8 cellular contexts compared by ENCODE assay signal in the genomic region with DNA sequence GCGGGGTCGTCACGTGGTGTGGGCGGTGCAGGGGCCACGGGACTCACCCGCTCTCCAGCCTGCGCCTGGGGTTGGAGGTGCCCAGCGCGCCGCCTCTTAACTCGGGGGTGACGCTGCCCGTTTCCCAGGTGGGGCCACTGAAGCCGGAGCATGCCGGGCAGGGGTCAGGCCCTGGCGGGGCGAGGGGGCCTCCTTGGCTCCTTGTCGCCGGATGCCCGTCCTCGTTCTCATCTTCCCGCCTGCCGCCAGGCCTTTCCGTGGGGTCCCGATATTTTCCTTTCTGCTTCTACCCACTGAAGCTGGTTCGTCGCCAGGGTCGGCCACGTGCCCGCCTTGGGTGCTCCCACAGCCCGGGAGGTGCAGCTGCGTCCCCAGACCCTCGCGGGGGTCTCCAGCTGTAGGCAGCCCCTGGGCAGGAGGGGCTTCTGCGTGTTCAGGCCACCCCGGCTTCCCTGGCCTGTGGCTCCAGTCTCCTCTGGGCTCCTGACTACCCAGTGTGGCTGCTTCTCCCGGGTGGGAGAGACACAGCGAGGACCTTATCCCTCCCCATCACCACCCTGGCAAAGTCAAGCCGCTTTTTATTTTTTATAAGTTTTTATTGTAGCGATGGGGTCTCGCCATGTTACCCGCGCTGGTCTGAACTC. TPM values are rescaled to one million over a fixed set of nuclear protein-coding genes. Genes with fewer than 3 reads are reported as not detected.
A peak's percentile ranks its signal among the peaks of the same experiment; 100 is the strongest.
DNase-seq lines count a peak whose midpoint lies in the region; ATAC-seq and TF ChIP-seq lines count a peak whose summit lies in the region.

No MANE protein-coding gene starts in this region.

- peaks cover 45 to 91% (median 77%) of the 10 kb centered on the region in 11 experiments for H4K20me1 ChIP-seq in BLaER1 treated with 17β-estradiol and CSF1 and Interleukin-3, amounts not matched to agents 10 nM and 100 nM
- no peaks in the 10 kb centered on the region for H4K20me1 ChIP-seq in MM.1S (ENCODE audit: insufficient read depth, low read length)

- 18 to 19% methylated on average over 43 of the region's 43 CpGs for WGBS in ectodermal cell, 2 experiments

- peak overlapping the region; percentile 9; the same call in 1 of the 2 replicates for H2AFZ ChIP-seq in MM.1S (ENCODE audit: low read length)

- H3K36me3 ChIP-seq in BLaER1 treated with 17β-estradiol and CSF1 and Interleukin-3, amounts not matched to agents 10 nM and 100 nM: peaks cover 50 to 82% (median 63%) of the 10 kb centered on the region in 11 experiments
- H3K36me3 ChIP-seq in MM.1S (replicated peaks; ENCODE audit: insufficient read depth, low read length) (peaks cover 33% of the 10 kb centered on the region), ectodermal cell (ENCODE audit: control insufficient read depth, insufficient read depth, low read length) (peaks cover 35% of the 10 kb centered on the region)

- TF ChIP-seq CTCF in MM.1S (IDR thresholded peaks at IDR 0.05; ENCODE audit: low read length) (no peak), nephron progenitor cell (IDR thresholded peaks at IDR 0.05) (no peak)

- H3K9me3 Mint-ChIP-seq in nephron progenitor cell: no peaks in the 10 kb centered on the region

- H3F3A ChIP-seq in MM.1S (ENCODE audit: insufficient read depth, low read length): peaks cover 52% of the 10 kb centered on the region

- peak overlapping the region; percentile 99 for H3K27ac Mint-ChIP-seq in nephron progenitor cell

- H3K9me2 ChIP-seq in MM.1S (replicated peaks; ENCODE audit: insufficient read depth, low read length): no peaks in the 10 kb centered on the region

- H3K9ac ChIP-seq in BLaER1 treated with 17β-estradiol and CSF1 and Interleukin-3, amounts not matched to agents 10 nM and 100 nM: peak overlapping the region; percentile 89 to 100 (median 99)
- peak overlapping the region; percentile 97 for H3K9ac ChIP-seq in MM.1S (ENCODE audit: low read length)

- peaks cover 65% of the 10 kb centered on the region for H3K79me2 ChIP-seq in MM.1S (ENCODE audit: low read length)

- H3K4me2 ChIP-seq in BLaER1 treated with 17β-estradiol and CSF1 and Interleukin-3, amounts not matched to agents 10 nM and 100 nM: peak overlapping the region; percentile 93 to 100 (median 99)
- H3K4me2 ChIP-seq in MM.1S (ENCODE audit: low read depth, low read length): peak overlapping the region; percentile 94

- ATAC-seq in GM18909 (IDR thresholded peaks at IDR 0.05; ENCODE audit: poor library complexity, unreplicated experiment): no peak
- no peak for ATAC-seq in GM18907 (IDR thresholded peaks at IDR 0.05; ENCODE audit: unreplicated experiment)

- H3K27me3 ChIP-seq in BLaER1 treated with 17β-estradiol and CSF1 and Interleukin-3, amounts not matched to agents 10 nM and 100 nM: no peaks in the 10 kb centered on the region; a peak in 1 of 22 replicates
- no peaks in the 10 kb centered on the region for H3K27me3 ChIP-seq in MM.1S (replicated peaks; ENCODE audit: insufficient read depth, low read length)
- no peaks in the 10 kb centered on the region for H3K27me3 ChIP-seq in ectodermal cell (ENCODE audit: control insufficient read depth, insufficient read depth, low read length, poor library complexity, severe bottlenecking)

- DNase-seq in MM.1S (no peak), nephron progenitor cell (no peak), retina (no peak), DMS79 (lab: John Stamatoyannopoulos, UW) (no peak)

- peaks cover 52% of the 10 kb centered on the region for H3K4me1 Mint-ChIP-seq in nephron progenitor cell

- peak overlapping the region; percentile 85 for H3K4me3 Mint-ChIP-seq in nephron progenitor cell

- H3K36me3 Mint-ChIP-seq in nephron progenitor cell (ENCODE audit: low read depth): peaks cover 26% of the 10 kb centered on the region

- peak overlapping the region; percentile 92 to 99 (median 97) for H3K27ac ChIP-seq in BLaER1 treated with 17β-estradiol and CSF1 and Interleukin-3, amounts not matched to agents 10 nM and 100 nM
- H3K27ac ChIP-seq in MM.1S (ENCODE audit: low read length): peak overlapping the region; percentile 97
- peak overlapping the region; percentile 47 for H3K27ac ChIP-seq in ectodermal cell (ENCODE audit: insufficient read depth, low read depth, low read length, poor library complexity, severe bottlenecking)

- peaks cover 43 to 69% (median 57%) of the 10 kb centered on the region in 10 experiments for H3K4me1 ChIP-seq in BLaER1 treated with 17β-estradiol and CSF1 and Interleukin-3, amounts not matched to agents 10 nM and 100 nM
- H3K4me1 ChIP-seq in MM.1S (ENCODE audit: low read length) (peaks cover 16% of the 10 kb centered on the region), ectodermal cell (ENCODE audit: control insufficient read depth, insufficient read depth, low read length) (peaks cover 20% of the 10 kb centered on the region)

- H3K4me3 ChIP-seq in BLaER1 treated with 17β-estradiol and CSF1 and Interleukin-3, amounts not matched to agents 10 nM and 100 nM: peak overlapping the region; percentile 58 to 79 (median 73)
- H3K4me3 ChIP-seq in MM.1S (ENCODE audit: low read length) (peak overlapping the region; percentile 92), ectodermal cell (ENCODE audit: insufficient read depth, low read depth, low read length) (peak overlapping the region; percentile 47)

- peaks cover 3% of the 10 kb centered on the region for H3K27me3 Mint-ChIP-seq in nephron progenitor cell (ENCODE audit: low read depth, poor library complexity)

- no peaks in the 10 kb centered on the region for H3K9me3 ChIP-seq in BLaER1 treated with 17β-estradiol and CSF1 and Interleukin-3, amounts not matched to agents 10 nM and 100 nM (replicated peaks in 1 of 11)
- H3K9me3 ChIP-seq in MM.1S (replicated peaks; ENCODE audit: insufficient read depth, low read length) (no peaks in the 10 kb centered on the region), ectodermal cell (ENCODE audit: control insufficient read depth, low read length) (no peaks in the 10 kb centered on the region)

RNA-seq across cellular contexts. Expression of gene FAM174C, which starts 0.8 kb away (rescaled TPM):
- 21.4 TPM for polyA plus RNA-seq in ectodermal cell (2013, experiment 1 of 4)
- 22.6 TPM for polyA plus RNA-seq in ectodermal cell (2013, experiment 2 of 4)
- 23.2 TPM for polyA plus RNA-seq in ectodermal cell (2013, experiment 3 of 4)
- 22.3 TPM for polyA plus RNA-seq in ectodermal cell (2013, experiment 4 of 4)

RNA-seq across cellular contexts. Expression of gene CIRBP, which starts 7.0 kb away (rescaled TPM):
- polyA plus RNA-seq in ectodermal cell (2013, experiment 1 of 4): 532 TPM
- polyA plus RNA-seq in ectodermal cell (2013, experiment 2 of 4): 509 TPM
- polyA plus RNA-seq in ectodermal cell (2013, experiment 3 of 4): 334 TPM
- polyA plus RNA-seq in ectodermal cell (2013, experiment 4 of 4): 373 TPM

RNA-seq across cellular contexts. Expression of gene EFNA2, which starts 9.6 kb away (rescaled TPM):
- polyA plus RNA-seq in ectodermal cell (2013, experiment 1 of 4): 34.3 TPM
- polyA plus RNA-seq in ectodermal cell (2013, experiment 2 of 4): 34.7 TPM
- polyA plus RNA-seq in ectodermal cell (2013, experiment 3 of 4): 35.1 TPM
- polyA plus RNA-seq in ectodermal cell (2013, experiment 4 of 4): 33.8 TPM

RNA-seq across cellular contexts. Expression of gene MIDN, which starts 27.7 kb away (rescaled TPM):
- 155 TPM for polyA plus RNA-seq in ectodermal cell (2013, experiment 1 of 4)
- 178 TPM for polyA plus RNA-seq in ectodermal cell (2013, experiment 2 of 4)
- 116 TPM for polyA plus RNA-seq in ectodermal cell (2013, experiment 3 of 4)
- polyA plus RNA-seq in ectodermal cell (2013, experiment 4 of 4): 120 TPM

RNA-seq across cellular contexts. Expression of gene ATP5F1D, which starts 34.5 kb away (rescaled TPM):
- polyA plus RNA-seq in ectodermal cell (2013, experiment 1 of 4): 126 TPM
- polyA plus RNA-seq in ectodermal cell (2013, experiment 2 of 4): 105 TPM
- 117 TPM for polyA plus RNA-seq in ectodermal cell (2013, experiment 3 of 4)
- 124 TPM for polyA plus RNA-seq in ectodermal cell (2013, experiment 4 of 4)

Comparison
In these comparisons a context has a peak if more than half of its experiments do, and no peak if none do; other contexts are left out.
1. H3K27ac ChIP-seq: peak in every context shown above with its lines; median percentile 97 in BLaER1 treated with 17β-estradiol and CSF1 and Interleukin-3, amounts not matched to agents 10 nM and 100 nM; 97 in MM.1S; 47 in ectodermal cell.